Comparison of ENCODE assay signal across 10 cellular contexts in the genomic region with DNA sequence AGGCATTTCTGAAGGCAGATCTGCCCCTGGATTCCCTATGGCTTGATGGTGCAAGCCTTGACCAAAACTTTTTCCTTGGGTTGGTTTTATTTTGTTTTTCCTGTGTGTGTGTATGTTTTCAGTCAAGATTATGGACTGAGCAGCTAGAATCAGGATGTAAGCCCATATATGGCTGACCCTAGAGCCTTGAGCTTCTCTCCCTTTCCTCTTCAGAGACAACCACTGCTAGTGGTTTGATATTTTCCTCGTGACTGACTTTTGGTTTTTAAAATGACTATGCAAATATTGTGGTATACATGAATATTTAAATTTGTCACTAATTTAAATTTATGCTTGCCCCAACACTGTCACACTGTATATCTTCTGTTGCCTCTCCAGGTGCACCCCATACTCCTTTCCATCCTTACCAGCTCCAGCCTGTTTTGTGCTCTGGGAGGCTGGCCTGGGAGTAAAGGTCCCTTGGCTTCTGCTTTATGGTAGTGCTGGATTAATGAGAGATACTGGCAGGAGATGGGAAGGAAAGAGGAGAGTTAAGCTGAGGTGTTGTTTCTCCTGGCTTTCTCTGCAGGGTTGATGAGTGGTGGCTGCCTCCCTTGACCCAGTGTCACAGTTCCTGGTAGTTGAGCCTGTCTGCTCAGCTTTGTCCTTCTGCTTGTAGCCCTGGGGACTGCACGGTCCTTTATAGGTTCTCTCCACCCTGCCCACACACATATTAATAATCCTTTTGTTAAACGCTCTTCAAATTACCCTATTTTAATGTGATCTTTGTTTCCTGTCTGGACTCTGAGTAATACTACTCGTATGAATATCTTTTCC. TPM values are rescaled to one million over a fixed set of nuclear protein-coding genes. Genes with fewer than 3 reads are reported as not detected.
DNase-seq lines count a peak whose midpoint lies in the region; ATAC-seq lines count a peak whose summit lies in the region.
"Had no signal": no experiment of that assay in that cellular context is flagged by ENCODE, and none has a peak within 500 bp of the region (broad histone marks: within the 10 kb centered on the region; RNA-seq: fewer than 3 reads in every experiment).

No MANE protein-coding gene starts in this region.

- peak; percentile 79 for ATAC-seq in GM19035 (IDR thresholded peaks at IDR 0.05; ENCODE audit: unreplicated experiment)
- ATAC-seq in GM21786 (IDR thresholded peaks at IDR 0.05; ENCODE audit: unreplicated experiment), result peak; percentile 86
- peak; percentile 81 for ATAC-seq in HG03378 (IDR thresholded peaks at IDR 0.05; ENCODE audit: unreplicated experiment)

- peak; percentile 1 for DNase-seq in germinal center (ENCODE audit: low spot score)
- no peak for DNase-seq in DMS53 (lab: John Stamatoyannopoulos, UW)
- no peak for DNase-seq in GM19240 (ENCODE audit: insufficient read length, low spot score)
- no peak for DNase-seq in NCI-H2196 (lab: John Stamatoyannopoulos, UW; ENCODE audit: unreplicated experiment)
- no peak for DNase-seq in dermis blood vessel endothelial cell
- DNase-seq: Kasumi-1, NCI-H2081 treated with DMSO at 0.1 percent for 48 hours had no signal

RNA-seq across cellular contexts. Expression of a gene that starts 44.4 kb away (rescaled TPM):
- total RNA-seq in dermis blood vessel endothelial cell, result 11.6 and 18.0 TPM in 2 replicates
